Comparison of ENCODE assay signal across 1 cellular context in the genomic region with DNA sequence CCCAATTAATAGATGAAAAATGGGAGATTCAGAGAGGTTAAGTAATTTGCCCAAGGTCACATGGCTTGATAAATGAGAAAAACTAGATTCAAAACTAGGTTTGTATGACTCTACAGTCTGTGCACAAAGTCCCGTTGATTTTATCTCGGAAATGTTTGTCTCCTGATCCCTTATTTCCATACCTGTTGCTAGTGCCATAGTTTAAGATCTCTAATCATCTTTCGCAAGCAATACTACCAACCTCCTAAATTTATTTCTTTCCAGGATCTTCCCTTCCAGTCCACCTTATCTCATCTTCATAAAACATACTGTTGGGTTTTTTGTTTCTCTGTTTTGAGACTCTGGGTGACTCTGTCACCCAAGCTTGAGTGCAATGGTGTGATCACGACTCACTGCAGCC.
TF ChIP-seq lines count a peak whose summit lies in the region.

No MANE protein-coding gene starts in this region.

TF ChIP-seq in HepG2, 621 proteins besides CTCF, POLR2A, EP300 and RAD21:
- TF ChIP-seq ZNF317 (CRISPR knock-in tag; IDR thresholded peaks at IDR 0.05) (peak; percentile 93), ZNF326 (CRISPR knock-in tag; IDR thresholded peaks at IDR 0.05; ENCODE audit: borderline replicate concordance) (no peak), ZNF792 (CRISPR knock-in tag; IDR thresholded peaks at IDR 0.05) (no peak)
- TF ChIP-seq, protein P1, sequence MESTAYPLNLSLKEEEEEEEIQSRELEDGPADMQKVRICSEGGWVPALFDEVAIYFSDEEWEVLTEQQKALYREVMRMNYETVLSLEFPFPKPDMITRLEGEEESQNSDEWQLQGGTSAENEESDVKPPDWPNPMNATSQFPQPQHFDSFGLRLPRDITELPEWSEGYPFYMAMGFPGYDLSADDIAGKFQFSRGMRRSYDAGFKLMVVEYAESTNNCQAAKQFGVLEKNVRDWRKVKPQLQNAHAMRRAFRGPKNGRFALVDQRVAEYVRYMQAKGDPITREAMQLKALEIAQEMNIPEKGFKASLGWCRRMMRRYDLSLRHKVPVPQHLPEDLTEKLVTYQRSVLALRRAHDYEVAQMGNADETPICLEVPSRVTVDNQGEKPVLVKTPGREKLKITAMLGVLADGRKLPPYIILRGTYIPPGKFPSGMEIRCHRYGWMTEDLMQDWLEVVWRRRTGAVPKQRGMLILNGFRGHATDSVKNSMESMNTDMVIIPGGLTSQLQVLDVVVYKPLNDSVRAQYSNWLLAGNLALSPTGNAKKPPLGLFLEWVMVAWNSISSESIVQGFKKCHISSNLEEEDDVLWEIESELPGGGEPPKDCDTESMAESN (CRISPR knock-in tag; conservative IDR thresholded peaks at IDR 0.05), result no peak
TF ChIP-seq in HepG2: peak in this region for 1.
